In genomic region chr3:66409771-66410355, GRCh38 we compare ENCODE assay signal across 25 cellular contexts.
A peak's percentile ranks its signal among the peaks of the same experiment; 100 is the strongest.
DNase-seq lines count a peak whose midpoint lies in the region; ATAC-seq, FAIRE-seq and TF ChIP-seq lines count a peak whose summit lies in the region.
"Had no signal": no experiment of that assay in that cellular context is flagged by ENCODE, and none has a peak within 500 bp of the region (broad histone marks: within the 10 kb centered on the region; RNA-seq: fewer than 3 reads in every experiment).

No MANE protein-coding gene starts in this region.

- no peak for TF ChIP-seq POLR2A in K562 (conservative IDR thresholded peaks at IDR 0.05)

- H2AFZ ChIP-seq in Karpas-422 (ENCODE audit: low read length): no peak overlapping the region
- peak overlapping the region; percentile 55 for H2AFZ ChIP-seq in K562 (ENCODE audit: low read depth, low read length)

- POLR2A ChIA-PET in K562 (lab: Yijun Ruan, JAX): no interaction called here

- DNase-seq in Karpas-422: no peak
- no peak for DNase-seq in K562 (ENCODE audit: extremely low read depth in 1 of 4, low spot score in 3 of 4)
- DNase-seq in dedifferentiated amniotic fluid mesenchymal stem cell (ENCODE audit: extremely low spot score): no peak
- DNase-seq in occipital lobe (lab: John Stamatoyannopoulos, UW): no peak
- DNase-seq in activated CD8-positive, alpha-beta memory T cell treated with anti-CD3 and anti-CD28 coated beads for 24 hours: no peak
- DNase-seq: activated CD4-positive, alpha-beta T cell treated with anti-CD3 and anti-CD28 coated beads, Interleukin-2, amount 50 U/mL, for 1 hour; activated effector memory CD4-positive, alpha-beta T cell treated with Interleukin-2 at 50 U/mL for 16 hours; activated naive CD8-positive, alpha-beta T cell treated with anti-CD3 and anti-CD28 coated beads for 36 hours; CD4-positive, CD25-positive, alpha-beta regulatory T cell; effector memory CD8-positive, alpha-beta T cell; foreskin melanocyte; NCI-H187; NCI-H526 treated with DMSO at 0.1 percent for 48 hours; retina; stimulated activated CD4-positive, alpha-beta T cell treated with anti-CD3 and anti-CD28 coated beads, Interleukin-12 subunit alpha, Interleukin-12 subunit beta, amount 100 ng/mL, for 4 hours; stimulated activated CD4-positive, alpha-beta T cell treated with anti-CD3 and anti-CD28 coated beads, Interleukin-4, amount 100 ng/mL, for 24 hours; stimulated activated naive CD4-positive, alpha-beta T cell treated with Interleukin-2 at 50 U/mL for 16 hours; T-helper 9 cell had no signal

- WGBS in K562 (ENCODE audit: insufficient coverage, low coverage, missing lambda C conversion rate): 70% methylated on average over 12 of the region's 12 CpGs

- TF ChIP-seq EP300 in K562 (IDR thresholded peaks at IDR 0.05; ENCODE audit: low read length): no peak

- no peak for ATAC-seq in K562
- ATAC-seq: effector memory CD8-positive, alpha-beta T cell; esophagus mucosa had no signal

- no peak for TF ChIP-seq CTCF in K562 (IDR thresholded peaks at IDR 0.05 in 2 of 3, conservative IDR thresholded peaks at IDR 0.05 in 1 of 3; ENCODE audit: insufficient read depth in 2 of 3, low read depth in 1 of 3, low read length in 3 of 3)

- H3K4me1 ChIP-seq in Karpas-422 (ENCODE audit: low read length): peaks cover 77% of the 10 kb centered on the region
- H3K4me1 ChIP-seq in K562 (replicated peaks in 1 of 2; ENCODE audit: control insufficient read depth in 2 of 2, insufficient read depth in 2 of 2, low read length in 2 of 2): peaks cover 0 to 11% of the 10 kb centered on the region in 2 experiments; a peak in 2 of 5 replicates
- H3K4me1 ChIP-seq in stomach smooth muscle (ENCODE audit: control insufficient read depth, insufficient read depth, low read length): peaks cover 92% of the 10 kb centered on the region

- FAIRE-seq in K562 (lab: Jason Lieb, UNC): no peak
- FAIRE-seq: GM12891, H54, keratinocyte had no signal

- in situ Hi-C loops in K562 (cut with MboI): loop anchor here (10.0 kb wide), 1 partner anchor 415 kb away; no protein-coding TSS in a partner anchor

- no peak for TF ChIP-seq RAD21 in K562 (CRISPR knock-in tag; conservative IDR thresholded peaks at IDR 0.05 in 1 of 2, IDR thresholded peaks at IDR 0.05 in 1 of 2)

- H4K20me1 ChIP-seq in Karpas-422 (ENCODE audit: insufficient read depth, low read depth, low read length) (no peaks in the 10 kb centered on the region), K562 (replicated peaks; ENCODE audit: control insufficient read depth, insufficient read depth, low read length) (no peaks in the 10 kb centered on the region)

- peak overlapping the region; percentile 72; the same call in 1 of the 2 replicates for H3K9ac ChIP-seq in Karpas-422 (ENCODE audit: low read length)
- no peak overlapping the region for H3K9ac ChIP-seq in K562 (ENCODE audit: insufficient read depth in 1 of 2, low read depth in 2 of 2, low read length in 2 of 2)
- H3K9ac ChIP-seq in stomach smooth muscle (ENCODE audit: low read length in 2 of 2): no peak overlapping the region

- H3K9me1 ChIP-seq in K562 (ENCODE audit: control insufficient read depth, insufficient read depth, low read length): no peaks in the 10 kb centered on the region

- intact Hi-C loops in K562 (cut with micrococcal nuclease): loop anchor here (2.0 kb wide), 1 partner anchor 405 kb away; no protein-coding TSS in a partner anchor

- H3K79me2 ChIP-seq in Karpas-422 (ENCODE audit: low read length) (peaks cover 4% of the 10 kb centered on the region; the same call in 1 of the 2 replicates), K562 (ENCODE audit: control insufficient read depth, insufficient read depth, low read length) (no peaks in the 10 kb centered on the region)

- CTCF ChIA-PET in K562 (lab: Yijun Ruan, JAX; ENCODE audit: low intra/inter-chr PET ratio): no interaction called here

- no peak overlapping the region for H3K4me3 ChIP-seq in Karpas-422 (ENCODE audit: low read length)
- no peak overlapping the region for H3K4me3 ChIP-seq in K562
- H3K4me3 ChIP-seq in stomach smooth muscle (ENCODE audit: low read length in 2 of 2): peak overlapping the region in 1 of 2 donors; percentile 22
- H3K4me3 ChIP-seq: tibial nerve had no signal

- no TSS peak for BruUV-seq in K562 (replicated peaks; lab: Mats Ljungman, UMichigan)

- H3K9me2 ChIP-seq in Karpas-422 (replicated peaks; ENCODE audit: insufficient read depth, low read length): no peaks in the 10 kb centered on the region

- H3K9me3 ChIP-seq in Karpas-422 (ENCODE audit: low read length): no peaks in the 10 kb centered on the region
- no peaks in the 10 kb centered on the region for H3K9me3 ChIP-seq in K562 (replicated peaks; ENCODE audit: control insufficient read depth, insufficient read depth, low read depth, low read length)
- no peaks in the 10 kb centered on the region for H3K9me3 ChIP-seq in stomach smooth muscle (ENCODE audit: control insufficient read depth in 2 of 2, low read length in 2 of 2)
- H3K9me3 ChIP-seq: tibial nerve had no signal

- H3K4me2 ChIP-seq in Karpas-422 (ENCODE audit: low read depth, low read length, poor library complexity, severe bottlenecking) (peak overlapping the region; percentile 75), K562 (ENCODE audit: insufficient read depth, low read length) (no peak overlapping the region)

- H3K27me3 ChIP-seq in Karpas-422 (ENCODE audit: low read length): no peaks in the 10 kb centered on the region
- H3K27me3 ChIP-seq in K562 (ENCODE audit: control insufficient read depth in 2 of 2, insufficient read depth in 2 of 2, low read length in 2 of 2): peaks cover 0 to 7% of the 10 kb centered on the region in 2 experiments; a peak in 3 of 5 replicates
- no peaks in the 10 kb centered on the region for H3K27me3 ChIP-seq in layer of hippocampus (ENCODE audit: control insufficient read depth, insufficient read depth, low read length)
- no peaks in the 10 kb centered on the region for H3K27me3 ChIP-seq in stomach smooth muscle (ENCODE audit: control insufficient read depth in 1 of 2, insufficient read depth in 2 of 2, low read length in 2 of 2)
- H3K27me3 ChIP-seq: tibial nerve had no signal

- H3K36me3 ChIP-seq in Karpas-422 (ENCODE audit: insufficient read depth, low read length): peaks cover 10% of the 10 kb centered on the region
- H3K36me3 ChIP-seq in K562 (ENCODE audit: control insufficient read depth, insufficient read depth, low read length): no peaks in the 10 kb centered on the region
- peaks cover 44 to 51% of the 10 kb centered on the region in 2 donors for H3K36me3 ChIP-seq in stomach smooth muscle (ENCODE audit: control insufficient read depth in 2 of 2, insufficient read depth in 2 of 2, low read length in 2 of 2)

- H3K27ac ChIP-seq in Karpas-422 (ENCODE audit: low read length) (peak overlapping the region; percentile 97), K562 (ENCODE audit: extremely low read depth, low read depth, low read length) (no peak overlapping the region), layer of hippocampus (ENCODE audit: low read depth, low read length) (peak overlapping the region; percentile 62), stomach smooth muscle (ENCODE audit: low read length) (peak overlapping the region; percentile 25)

TF ChIP-seq in K562, 482 proteins besides CTCF, POLR2A, EP300 and RAD21 (continues in another document):
- TF ChIP-seq ZMIZ1 (IDR thresholded peaks at IDR 0.05; ENCODE audit: low read depth in 2 of 2, low read length in 2 of 2): no peak
- no peak for TF ChIP-seq SIX5 (IDR thresholded peaks at IDR 0.05; ENCODE audit: borderline replicate concordance in 1 of 2, insufficient read depth in 1 of 2, low read depth in 1 of 2, low read length in 2 of 2)
- no peak for TF ChIP-seq ZNF551 (CRISPR knock-in tag; IDR thresholded peaks at IDR 0.05)
- no peak for TF ChIP-seq CHAMP1 (IDR thresholded peaks at IDR 0.05)
- TF ChIP-seq ILK (tag; IDR thresholded peaks at IDR 0.05; ENCODE audit: borderline replicate concordance, low read depth): no peak
